ENCODE assay signal across 1 cellular context in genomic region chr3:49362579-49362978, GRCh38.
TF ChIP-seq lines count a peak whose summit lies in the region.

No MANE protein-coding gene starts in this region.

TF ChIP-seq in IMR-90, 13 proteins besides CTCF, POLR2A, EP300 and RAD21:
- TF ChIP-seq NFE2L2 (IDR thresholded peaks at IDR 0.05; ENCODE audit: low read depth, low read length): no peak
- no peak for TF ChIP-seq USF2 (IDR thresholded peaks at IDR 0.05; ENCODE audit: low read depth, low read length)
- no peak for TF ChIP-seq MXI1 (IDR thresholded peaks at IDR 0.05; ENCODE audit: borderline replicate concordance, low read depth, low read length)
- no peak for TF ChIP-seq ELK1 (IDR thresholded peaks at IDR 0.05; ENCODE audit: borderline replicate concordance, low read depth, low read length)
